Comparison of ENCODE assay signal across 13 cellular contexts in the genomic region with DNA sequence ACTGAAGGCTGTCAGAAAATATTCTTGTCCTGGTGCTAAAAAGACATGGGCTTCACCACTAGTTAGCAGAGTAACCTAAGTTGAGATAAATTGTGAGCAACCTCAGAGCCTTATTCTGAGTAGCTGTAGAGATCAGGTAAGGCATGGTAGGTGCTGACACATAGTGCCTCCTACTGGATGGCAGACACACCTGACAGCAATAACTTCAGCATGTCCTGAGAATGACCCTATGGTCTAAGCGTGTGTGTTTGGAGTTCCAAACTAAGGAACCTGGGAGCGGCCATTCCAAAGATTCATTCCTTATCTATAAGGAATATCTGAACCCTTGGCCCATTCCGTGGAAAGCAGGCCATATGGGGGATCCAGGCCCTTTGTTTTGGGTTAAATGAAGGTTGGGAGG. TPM values are rescaled to one million over a fixed set of nuclear protein-coding genes. Genes with fewer than 3 reads are reported as not detected.
A peak's percentile ranks its signal among the peaks of the same experiment; 100 is the strongest.
DNase-seq lines count a peak whose midpoint lies in the region; ATAC-seq and TF ChIP-seq lines count a peak whose summit lies in the region.
"Had no signal": no experiment of that assay in that cellular context is flagged by ENCODE, and none has a peak within 500 bp of the region (broad histone marks: within the 10 kb centered on the region; RNA-seq: fewer than 3 reads in every experiment).

No MANE protein-coding gene starts in this region.

- H3K27me3 Mint-ChIP-seq in activated CD4-positive, alpha-beta T cell treated with anti-CD3 and anti-CD28 coated beads, Interleukin-2, amount 10 ng/mL, durations not matched to agents 24 days and 14 days: no peaks in the 10 kb centered on the region
- no peaks in the 10 kb centered on the region for H3K27me3 Mint-ChIP-seq in activated naive CD8-positive, alpha-beta T cell
- peaks cover 7% of the 10 kb centered on the region for H3K27me3 Mint-ChIP-seq in neural progenitor cell (ENCODE audit: insufficient read depth, low read depth)

- TF ChIP-seq CTCF in IMR-90 (conservative IDR thresholded peaks at IDR 0.05; ENCODE audit: low read depth, low read length) (0 out of 2 replicates have a peak, but pooled peaks have one; percentile 1), neural progenitor cell (IDR thresholded peaks at IDR 0.05) (peak; percentile 57), heart right ventricle (IDR thresholded peaks at IDR 0.05) (no peak)

- peak; percentile 72 for DNase-seq in activated CD4-positive, alpha-beta T cell treated with anti-CD3 and anti-CD28 coated beads, Interleukin-2, amount 10 ng/mL, durations not matched to agents 24 days and 14 days
- no peak for DNase-seq in activated CD4-positive, alpha-beta T cell treated with anti-CD3 and anti-CD28 coated beads, Interleukin-2, amount 50 U/mL, for 48 hours
- DNase-seq in IMR-90 (no peak), neural progenitor cell (ENCODE audit: low spot score) (peak; percentile 21), heart right ventricle (no peak)
- no peak for DNase-seq in activated T-cell treated with anti-CD3 and anti-CD28 coated beads, Interleukin-2, amount 50 U/mL, for 48 hours
- DNase-seq: caudate nucleus, NCI-H446, SW 1271, thyroid gland had no signal

- no peak overlapping the region for H4K91ac ChIP-seq in IMR-90 (ENCODE audit: insufficient read depth, low read depth, low read length)

- no peak overlapping the region for H2AK9ac ChIP-seq in IMR-90 (replicated peaks; ENCODE audit: low read depth, low read length, poor library complexity)

- peaks cover 24% of the 10 kb centered on the region for H3K9me3 Mint-ChIP-seq in activated CD4-positive, alpha-beta T cell treated with anti-CD3 and anti-CD28 coated beads, Interleukin-2, amount 10 ng/mL, durations not matched to agents 24 days and 14 days
- H3K9me3 Mint-ChIP-seq in activated naive CD8-positive, alpha-beta T cell (ENCODE audit: low read depth): no peaks in the 10 kb centered on the region
- H3K9me3 Mint-ChIP-seq in neural progenitor cell: no peaks in the 10 kb centered on the region

- H2AK5ac ChIP-seq in IMR-90 (ENCODE audit: low read depth, low read length): peak overlapping the region; percentile 51; the same call in 1 of the 2 replicates

- H3K4me2 ChIP-seq in IMR-90 (ENCODE audit: low read depth, low read length) (no peak overlapping the region), neural progenitor cell (no peak overlapping the region)

- H3K23ac ChIP-seq in IMR-90 (ENCODE audit: low read depth, low read length): no peak overlapping the region

- intact Hi-C loops in activated CD4-positive, alpha-beta T cell treated with anti-CD3 and anti-CD28 coated beads, Interleukin-2, amount 10 ng/mL, durations not matched to agents 24 days and 14 days (cut with micrococcal nuclease): loop anchor here (10.0 kb wide), 4 partner anchors 340 to 1650 kb away; partner anchors contain the start of genes IDNK and NAA35
- intact Hi-C loops in IMR-90 (cut with micrococcal nuclease) (no loop called here), heart right ventricle (cut with DNase I) (no loop called here)

- H2BK120ac ChIP-seq in IMR-90 (ENCODE audit: low read depth, low read length): no peak overlapping the region

- CTCF ChIA-PET in IMR-90 (lab: Yijun Ruan, JAX): interaction anchor here (1.5 kb wide), 1 partner anchor 33 kb away, joined by 5 read pairs; no protein-coding TSS in a partner anchor

- ATAC-seq in IMR-90 (ENCODE audit: low read depth) (no peak), heart right ventricle (no peak), GM18870 (IDR thresholded peaks at IDR 0.05; ENCODE audit: unreplicated experiment) (no peak)

- H3K36me3 Mint-ChIP-seq in activated CD4-positive, alpha-beta T cell treated with anti-CD3 and anti-CD28 coated beads, Interleukin-2, amount 10 ng/mL, durations not matched to agents 24 days and 14 days (ENCODE audit: low read depth): peaks cover 8% of the 10 kb centered on the region
- H3K36me3 Mint-ChIP-seq in activated naive CD8-positive, alpha-beta T cell: no peaks in the 10 kb centered on the region
- H3K36me3 Mint-ChIP-seq in neural progenitor cell: no peaks in the 10 kb centered on the region

- no peak overlapping the region for H3K14ac ChIP-seq in IMR-90 (replicated peaks; ENCODE audit: low read depth, low read length)

- H3K4ac ChIP-seq in IMR-90 (ENCODE audit: low read depth, low read length): no peak overlapping the region

- no CpG with 5 or more reads among the region's 3 CpGs for WGBS in IMR-90 (ENCODE audit: extremely low coverage in 2 of 2, insufficient read length in 1 of 2), 2 experiments
- WGBS in heart right ventricle, 2 donors: 83 to 86% methylated on average over 3 of the region's 3 CpGs

- H3K27ac ChIP-seq in IMR-90 (ENCODE audit: insufficient read depth, low read length) (no peak overlapping the region), neural progenitor cell (no peak overlapping the region), heart right ventricle (no peak overlapping the region)
- H3K27ac ChIP-seq: prostate gland, thyroid gland had no signal

- dilution Hi-C loops in IMR-90 (cut with HindIII; ENCODE audit: low sequenced_read_pairs, unreplicated experiment): no loop called here

- BruUV-seq in IMR-90 (replicated peaks; lab: Mats Ljungman, UMichigan): no TSS peak

- H3K56ac ChIP-seq in IMR-90 (ENCODE audit: extremely low read depth, insufficient read depth, low read length): no peak overlapping the region

- H3K4me3 ChIP-seq in IMR-90 (ENCODE audit: insufficient read depth, low read depth, low read length): no peak overlapping the region
- no peak overlapping the region for H3K4me3 ChIP-seq in neural progenitor cell
- H3K4me3 ChIP-seq in heart right ventricle: no peak overlapping the region
- H3K4me3 ChIP-seq: prostate gland, thyroid gland had no signal

- H3K27ac Mint-ChIP-seq in activated CD4-positive, alpha-beta T cell treated with anti-CD3 and anti-CD28 coated beads, Interleukin-2, amount 10 ng/mL, durations not matched to agents 24 days and 14 days: peak overlapping the region; percentile 100
- H3K27ac Mint-ChIP-seq in activated naive CD8-positive, alpha-beta T cell: peak overlapping the region; percentile 98
- H3K27ac Mint-ChIP-seq in neural progenitor cell: no peak overlapping the region

- H3K4me1 ChIP-seq in IMR-90 (ENCODE audit: control insufficient read depth, insufficient read depth, low read length) (peaks cover 17% of the 10 kb centered on the region), neural progenitor cell (no peaks in the 10 kb centered on the region), heart right ventricle (peaks cover 0 to 32% (median 0%) of the 10 kb centered on the region in 9 donors)
- H3K4me1 ChIP-seq: prostate gland had no signal

- H4K8ac ChIP-seq in IMR-90 (ENCODE audit: low read depth in 2 of 2, low read length in 2 of 2): no peak overlapping the region

- H3K36me3 ChIP-seq in IMR-90 (ENCODE audit: control insufficient read depth, insufficient read depth, low read length): no peaks in the 10 kb centered on the region
- H3K36me3 ChIP-seq in neural progenitor cell: no peaks in the 10 kb centered on the region
- no peaks in the 10 kb centered on the region for H3K36me3 ChIP-seq in heart right ventricle
- H3K36me3 ChIP-seq: prostate gland, thyroid gland had no signal

- H3K4me3 Mint-ChIP-seq in activated CD4-positive, alpha-beta T cell treated with anti-CD3 and anti-CD28 coated beads, Interleukin-2, amount 10 ng/mL, durations not matched to agents 24 days and 14 days: peak overlapping the region; percentile 47
- H3K4me3 Mint-ChIP-seq in activated naive CD8-positive, alpha-beta T cell: no peak overlapping the region
- H3K4me3 Mint-ChIP-seq in neural progenitor cell: no peak overlapping the region

- no peaks in the 10 kb centered on the region for H3K27me3 ChIP-seq in IMR-90 (ENCODE audit: control insufficient read depth, insufficient read depth, low read length)
- H3K27me3 ChIP-seq in neural progenitor cell: no peaks in the 10 kb centered on the region
- H3K27me3 ChIP-seq in heart right ventricle: no peaks in the 10 kb centered on the region
- H3K27me3 ChIP-seq: thyroid gland had no signal

- H3K9me3 ChIP-seq in IMR-90 (ENCODE audit: control insufficient read depth, insufficient read depth, low read length) (no peaks in the 10 kb centered on the region), neural progenitor cell (ENCODE audit: low read depth) (no peaks in the 10 kb centered on the region), heart right ventricle (no peaks in the 10 kb centered on the region)
- H3K9me3 ChIP-seq: prostate gland, thyroid gland had no signal

- no peak overlapping the region for H2BK15ac ChIP-seq in IMR-90 (ENCODE audit: low read depth, low read length)

- H3K9me1 ChIP-seq in IMR-90 (ENCODE audit: insufficient read depth, low read length): peaks cover 7% of the 10 kb centered on the region

- H3F3A ChIP-seq in neural progenitor cell (ENCODE audit: low read depth): no peaks in the 10 kb centered on the region

- H3K79me1 ChIP-seq in IMR-90 (ENCODE audit: low read depth in 1 of 2, low read length in 2 of 2): peaks cover 0 to 4% of the 10 kb centered on the region in 2 experiments; a peak in 1 of 4 replicates

- no peak for TF ChIP-seq RAD21 in IMR-90 (IDR thresholded peaks at IDR 0.05; ENCODE audit: low read length)

- H3K4me1 Mint-ChIP-seq in activated CD4-positive, alpha-beta T cell treated with anti-CD3 and anti-CD28 coated beads, Interleukin-2, amount 10 ng/mL, durations not matched to agents 24 days and 14 days: peaks cover 70% of the 10 kb centered on the region
- peaks cover 57% of the 10 kb centered on the region for H3K4me1 Mint-ChIP-seq in activated naive CD8-positive, alpha-beta T cell (ENCODE audit: low read depth)
- H3K4me1 Mint-ChIP-seq in neural progenitor cell: peaks cover 5% of the 10 kb centered on the region

- no peak overlapping the region for H3K18ac ChIP-seq in IMR-90 (ENCODE audit: low read depth, low read length)

- no peak overlapping the region for H2BK5ac ChIP-seq in IMR-90 (ENCODE audit: low read depth, low read length, poor library complexity, severe bottlenecking)

- no peak overlapping the region for H3K9ac ChIP-seq in IMR-90 (ENCODE audit: low read depth, low read length)
- H3K9ac ChIP-seq in neural progenitor cell: no peak overlapping the region

- H3K79me2 ChIP-seq in neural progenitor cell (ENCODE audit: low read depth): no peaks in the 10 kb centered on the region

- no peaks in the 10 kb centered on the region for H4K20me1 ChIP-seq in IMR-90 (ENCODE audit: insufficient read depth, low read length)
- H4K20me1 ChIP-seq in neural progenitor cell (ENCODE audit: low read depth): no peaks in the 10 kb centered on the region

- H4K5ac ChIP-seq in IMR-90 (ENCODE audit: low read depth, low read length): no peak overlapping the region

- in situ Hi-C loops in IMR-90 (cut with MboI; ENCODE audit: low sequenced_read_pairs): no loop called here

- H2BK20ac ChIP-seq in IMR-90 (ENCODE audit: low read depth, low read length): 0 out of 2 replicates have a peak overlapping the region, but pooled peaks have one; percentile 12

- TF ChIP-seq POLR2A in IMR-90 (IDR thresholded peaks at IDR 0.05; ENCODE audit: low read depth, low read length): no peak

- H2AFZ ChIP-seq in IMR-90 (replicated peaks; ENCODE audit: low read length, poor library complexity) (no peak overlapping the region), neural progenitor cell (replicated peaks) (no peak overlapping the region)

- POLR2A ChIA-PET in IMR-90 (lab: Charles Lee; ENCODE audit: unreplicated experiment): no interaction called here

RNA-seq across cellular contexts. Expression of gene SLC28A3, which starts 46.0 kb away (rescaled TPM):
- total RNA-seq in activated CD4-positive, alpha-beta T cell treated with anti-CD3 and anti-CD28 coated beads, Interleukin-2, amount 10 ng/mL, durations not matched to agents 24 days and 14 days: 0.44 and 0.54 TPM in 2 replicates
- total RNA-seq in IMR-90 (2012; rRNA removed) (1.9 and 2.2 TPM in 2 replicates), neural progenitor cell (ENCODE audit: low replicate concordance) (0.06 TPM in 1 of 2 replicates, not detected in the other), heart right ventricle (under 1 TPM in 9 of 10 donors, not detected in 1; 0.05 to 0.65 (median 0.21) TPM)
- polyA plus RNA-seq in IMR-90 (2012; rRNA removed) (1.0 and 1.1 TPM in 2 replicates), heart right ventricle (under 1 TPM; 0.01 to 0.15 TPM)
- polyA plus RNA-seq in IMR-90 (2012; cell fraction: cytosol; rRNA removed): 0.33 and 0.38 TPM in 2 replicates
- polyA plus RNA-seq in IMR-90 (2012; cell fraction: nucleus; rRNA removed; ENCODE audit: low replicate concordance): 0.27 and 1.1 TPM in 2 replicates

Comparison
In these comparisons a context has a peak if more than half of its experiments do, and no peak if none do; other contexts are left out.
1. DNase-seq: peak in activated CD4-positive, alpha-beta T cell treated with anti-CD3 and anti-CD28 coated beads, Interleukin-2, amount 10 ng/mL, durations not matched to agents 24 days and 14 days (single experiment) and neural progenitor cell (single experiment); none in activated CD4-positive, alpha-beta T cell treated with anti-CD3 and anti-CD28 coated beads, Interleukin-2, amount 50 U/mL, for 48 hours (0 of 2), IMR-90 (single experiment), heart right ventricle (0 of 2) and activated T-cell treated with anti-CD3 and anti-CD28 coated beads, Interleukin-2, amount 50 U/mL, for 48 hours (0 of 2).
2. CTCF ChIP-seq: peak in IMR-90 (single experiment) and neural progenitor cell (single experiment); none in heart right ventricle (0 of 9).